1 cellular context compared by ENCODE assay signal in the genomic region with DNA sequence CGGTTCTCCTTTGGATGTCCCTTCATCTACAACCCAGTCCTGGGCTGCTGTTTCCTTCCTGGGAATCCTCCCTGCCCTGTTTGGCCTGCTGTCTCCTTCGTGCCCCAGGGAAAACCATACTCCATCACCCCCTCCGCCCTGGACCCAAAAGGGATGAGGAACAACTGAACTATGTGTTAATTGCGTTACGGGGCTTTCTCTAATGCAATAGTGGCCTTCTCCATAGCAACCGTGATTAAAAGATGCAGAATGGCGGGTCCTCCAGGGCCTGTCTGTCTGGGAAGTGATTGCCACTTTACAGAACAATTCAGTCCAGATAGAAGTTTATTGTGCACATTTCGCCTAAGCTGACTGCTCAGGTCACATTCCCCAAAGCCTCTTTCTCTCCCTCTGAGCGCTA.
TF ChIP-seq lines count a peak whose summit lies in the region.

No MANE protein-coding gene starts in this region.

TF ChIP-seq in SK-N-SH, 30 proteins besides CTCF, POLR2A, EP300 and RAD21 (continued from another document):
- no peak for TF ChIP-seq USF2 (IDR thresholded peaks at IDR 0.05; ENCODE audit: borderline replicate concordance, low read depth, low read length)
- no peak for TF ChIP-seq FOXM1 (IDR thresholded peaks at IDR 0.05; ENCODE audit: low read depth)
- TF ChIP-seq MXI1 (IDR thresholded peaks at IDR 0.05; ENCODE audit: low read depth, low read length), result 0 out of 2 replicates have a peak, but pooled peaks have one; percentile 28
- no peak for TF ChIP-seq RFX5 (IDR thresholded peaks at IDR 0.05; ENCODE audit: low read length)
- TF ChIP-seq SMC3 (IDR thresholded peaks at IDR 0.05; ENCODE audit: low read depth, low read length), result no peak
- TF ChIP-seq, protein P1, sequence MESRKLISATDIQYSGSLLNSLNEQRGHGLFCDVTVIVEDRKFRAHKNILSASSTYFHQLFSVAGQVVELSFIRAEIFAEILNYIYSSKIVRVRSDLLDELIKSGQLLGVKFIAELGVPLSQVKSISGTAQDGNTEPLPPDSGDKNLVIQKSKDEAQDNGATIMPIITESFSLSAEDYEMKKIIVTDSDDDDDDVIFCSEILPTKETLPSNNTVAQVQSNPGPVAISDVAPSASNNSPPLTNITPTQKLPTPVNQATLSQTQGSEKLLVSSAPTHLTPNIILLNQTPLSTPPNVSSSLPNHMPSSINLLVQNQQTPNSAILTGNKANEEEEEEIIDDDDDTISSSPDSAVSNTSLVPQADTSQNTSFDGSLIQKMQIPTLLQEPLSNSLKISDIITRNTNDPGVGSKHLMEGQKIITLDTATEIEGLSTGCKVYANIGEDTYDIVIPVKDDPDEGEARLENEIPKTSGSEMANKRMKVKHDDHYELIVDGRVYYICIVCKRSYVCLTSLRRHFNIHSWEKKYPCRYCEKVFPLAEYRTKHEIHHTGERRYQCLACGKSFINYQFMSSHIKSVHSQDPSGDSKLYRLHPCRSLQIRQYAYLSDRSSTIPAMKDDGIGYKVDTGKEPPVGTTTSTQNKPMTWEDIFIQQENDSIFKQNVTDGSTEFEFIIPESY (IDR thresholded peaks at IDR 0.05; ENCODE audit: borderline replicate concordance, low read depth), result no peak
- peak; percentile 80; the same call in 1 of the 2 replicates for TF ChIP-seq RCOR1 (IDR thresholded peaks at IDR 0.05; ENCODE audit: low read length)
- TF ChIP-seq, protein P2, sequence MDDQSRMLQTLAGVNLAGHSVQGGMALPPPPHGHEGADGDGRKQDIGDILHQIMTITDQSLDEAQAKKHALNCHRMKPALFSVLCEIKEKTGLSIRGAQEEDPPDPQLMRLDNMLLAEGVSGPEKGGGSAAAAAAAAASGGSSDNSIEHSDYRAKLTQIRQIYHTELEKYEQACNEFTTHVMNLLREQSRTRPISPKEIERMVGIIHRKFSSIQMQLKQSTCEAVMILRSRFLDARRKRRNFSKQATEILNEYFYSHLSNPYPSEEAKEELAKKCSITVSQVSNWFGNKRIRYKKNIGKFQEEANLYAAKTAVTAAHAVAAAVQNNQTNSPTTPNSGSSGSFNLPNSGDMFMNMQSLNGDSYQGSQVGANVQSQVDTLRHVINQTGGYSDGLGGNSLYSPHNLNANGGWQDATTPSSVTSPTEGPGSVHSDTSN (IDR thresholded peaks at IDR 0.05), result no peak
